7 cellular contexts compared by ENCODE assay signal in the genomic region with DNA sequence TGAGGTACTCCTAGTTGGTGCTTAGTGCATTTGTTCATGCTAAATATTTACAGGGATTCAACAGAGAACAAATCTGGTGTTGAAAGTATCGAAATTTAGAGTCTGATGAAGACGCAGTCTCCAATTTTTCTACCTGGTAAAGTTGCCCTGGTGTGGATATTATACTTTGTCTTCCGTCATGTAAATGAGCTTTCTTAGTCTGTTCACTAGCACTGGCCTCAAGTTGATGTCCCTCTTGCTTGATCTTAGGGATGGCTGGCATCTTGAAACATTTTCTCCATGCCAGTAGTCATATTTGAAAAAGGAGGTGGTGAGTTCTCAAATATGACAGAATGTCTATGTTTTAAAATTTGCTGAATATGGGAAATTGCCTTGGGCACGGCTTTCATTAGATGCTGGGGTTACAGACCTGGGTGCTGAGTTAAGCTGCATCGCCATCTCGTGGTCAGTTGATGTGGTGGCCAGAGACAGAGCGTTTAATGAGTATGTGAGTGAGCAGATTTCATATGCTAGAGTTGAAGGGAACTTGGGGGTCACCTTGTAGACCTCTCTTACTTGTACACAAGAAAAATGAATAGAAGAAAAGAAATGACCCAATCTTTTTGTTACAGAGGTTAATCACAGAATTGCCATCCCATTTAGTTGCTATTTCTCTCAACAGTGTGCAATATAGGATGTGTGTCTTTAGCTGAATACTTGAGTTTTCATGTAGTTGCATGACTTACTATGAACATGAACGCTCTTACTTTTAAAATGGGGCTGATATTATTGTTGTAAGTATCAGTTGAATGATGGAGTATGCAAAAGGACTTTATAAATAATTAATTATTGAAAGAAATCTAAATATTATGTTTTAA.
A peak's percentile ranks its signal among the peaks of the same experiment; 100 is the strongest.
DNase-seq lines count a peak whose midpoint lies in the region; ATAC-seq, FAIRE-seq and TF ChIP-seq lines count a peak whose summit lies in the region.

No MANE protein-coding gene starts in this region.

- no peaks in the 10 kb centered on the region for H3K36me3 Mint-ChIP-seq in astrocyte (ENCODE audit: low read depth, unreplicated experiment)

- H3K4me2 ChIP-seq in astrocyte (ENCODE audit: low read length), result no peak overlapping the region

- peak; percentile 93 to 94 for ATAC-seq in right cardiac atrium

- H3K4me1 ChIP-seq in SJSA1 (replicated peaks) (no peaks in the 10 kb centered on the region), astrocyte (ENCODE audit: insufficient read depth, low read length) (no peaks in the 10 kb centered on the region), right cardiac atrium (ENCODE audit: control insufficient read depth, insufficient read depth, low read length) (no peaks in the 10 kb centered on the region)

- no peak overlapping the region for H3K27ac Mint-ChIP-seq in astrocyte (ENCODE audit: unreplicated experiment)

- FAIRE-seq in H54 (lab: Jason Lieb, UNC) (peak; percentile 95), astrocyte (lab: Jason Lieb, UNC) (peak; percentile 56)

- intact Hi-C loops in right cardiac atrium (cut with DNase I), result loop anchor here in 2 of 4 donors (10.0 kb wide), 1 partner anchor 381 kb away; no protein-coding TSS in a partner anchor

- no peaks in the 10 kb centered on the region for H3K9me3 ChIP-seq in SJSA1 (replicated peaks)
- H3K9me3 ChIP-seq in astrocyte (ENCODE audit: insufficient read depth, low read depth, low read length), result no peaks in the 10 kb centered on the region
- H3K9me3 ChIP-seq in right cardiac atrium (ENCODE audit: control insufficient read depth, low read length), result no peaks in the 10 kb centered on the region

- peak; percentile 24 for DNase-seq in H54 (ENCODE audit: insufficient read length, low spot score)
- DNase-seq in Kasumi-1 (lab: John Stamatoyannopoulos, UW), result peak; percentile 82 to 90
- DNase-seq in SJSA1 (ENCODE audit: low read depth in 1 of 2, low spot score in 2 of 2), result peak; percentile 58 to 65
- DNase-seq in astrocyte (ENCODE audit: low read depth), result peak; percentile 34
- DNase-seq in right cardiac atrium, result peak; percentile 72 to 85 (median 74)
- DNase-seq in retinal pigment epithelial cell (ENCODE audit: low read depth), result peak; percentile 23

- H3K27ac ChIP-seq in SJSA1, result no peak overlapping the region
- H3K27ac ChIP-seq in astrocyte (ENCODE audit: low read depth, low read length), result no peak overlapping the region
- no peak overlapping the region for H3K27ac ChIP-seq in right cardiac atrium (ENCODE audit: low read length)

- no peak for TF ChIP-seq POLR2A in H54 (IDR thresholded peaks at IDR 0.05; ENCODE audit: low read depth, low read length)

- no peaks in the 10 kb centered on the region for H3K79me2 ChIP-seq in astrocyte (ENCODE audit: insufficient read depth, low read length)

- no peak overlapping the region for H3K4me3 Mint-ChIP-seq in astrocyte (ENCODE audit: unreplicated experiment)

- H3K9ac ChIP-seq in astrocyte (ENCODE audit: low read length), result no peak overlapping the region

- WGBS in right cardiac atrium, result 28% methylated on average over 8 of the region's 8 CpGs

- H3K4me3 ChIP-seq in SJSA1 (no peak overlapping the region), astrocyte (ENCODE audit: insufficient read depth, low read depth, low read length) (no peak overlapping the region), right cardiac atrium (ENCODE audit: low read length) (no peak overlapping the region), retinal pigment epithelial cell (ENCODE audit: low read length) (no peak overlapping the region)

- no peaks in the 10 kb centered on the region for H3K36me3 ChIP-seq in SJSA1
- no peaks in the 10 kb centered on the region for H3K36me3 ChIP-seq in astrocyte (ENCODE audit: insufficient read depth, low read length)

- H3K4me1 Mint-ChIP-seq in astrocyte (ENCODE audit: low read depth, unreplicated experiment), result peaks cover 8% of the 10 kb centered on the region

- no peaks in the 10 kb centered on the region for H3K27me3 Mint-ChIP-seq in astrocyte (ENCODE audit: low read depth, unreplicated experiment)

- TF ChIP-seq CTCF in GM12874 (IDR thresholded peaks at IDR 0.05; ENCODE audit: insufficient read depth, low read depth, low read length) (peak; percentile 74), astrocyte (IDR thresholded peaks at IDR 0.05; ENCODE audit: insufficient read depth, low read depth, low read length) (peak; percentile 98), retinal pigment epithelial cell (conservative IDR thresholded peaks at IDR 0.05; ENCODE audit: low read depth, low read length) (peak; percentile 95)

- no peaks in the 10 kb centered on the region for H3K27me3 ChIP-seq in SJSA1 (replicated peaks)
- no peaks in the 10 kb centered on the region for H3K27me3 ChIP-seq in astrocyte (ENCODE audit: insufficient read depth, low read length)
- H3K27me3 ChIP-seq in right cardiac atrium (ENCODE audit: control insufficient read depth, insufficient read depth), result no peaks in the 10 kb centered on the region

- no peaks in the 10 kb centered on the region for H3K9me3 Mint-ChIP-seq in astrocyte (ENCODE audit: unreplicated experiment)

- no peaks in the 10 kb centered on the region for H4K20me1 ChIP-seq in astrocyte (ENCODE audit: insufficient read depth, low read length)

- H2AFZ ChIP-seq in astrocyte (ENCODE audit: low read depth, low read length), result no peak overlapping the region

Comparison
In these comparisons a context has a peak if more than half of its experiments do, and no peak if none do; other contexts are left out.
1. DNase-seq: peak in every context shown above with its lines; median percentile 86 in Kasumi-1; 74 in right cardiac atrium; 62 in SJSA1; 34 in astrocyte; 24 in H54; 23 in retinal pigment epithelial cell.